In the genomic region with DNA sequence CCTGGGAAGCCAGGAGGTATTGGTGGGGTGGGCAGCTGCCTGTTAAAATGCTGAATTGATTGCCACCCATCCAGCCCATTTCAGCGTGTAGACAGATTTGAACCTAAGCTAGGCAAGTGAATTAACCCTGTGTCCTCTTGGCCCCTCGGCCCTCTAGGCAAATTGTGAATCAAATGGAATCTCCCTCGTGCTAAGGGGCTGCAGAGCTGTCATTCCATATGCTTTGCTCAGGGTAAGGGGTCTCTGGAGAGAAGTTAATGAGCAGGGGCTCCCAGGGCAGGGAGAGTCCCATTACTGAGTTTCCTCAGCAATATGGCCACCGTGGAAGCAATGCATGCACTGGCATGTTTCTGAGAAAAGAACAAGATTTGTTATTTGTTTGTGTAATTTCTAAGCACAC, we compare ENCODE assay signal across 21 cellular contexts.
"Had no signal": no experiment of that assay in that cellular context is flagged by ENCODE, and none has a peak within 500 bp of the region (broad histone marks: within the 10 kb centered on the region; RNA-seq: fewer than 3 reads in every experiment).

No MANE protein-coding gene starts in this region.

- H3K4me3 ChIP-seq: coronary artery, dorsolateral prefrontal cortex, esophagus muscularis mucosa, gastroesophageal sphincter, heart right ventricle, left lung, lower lobe of right lung, mucosa of descending colon had no signal

- DNase-seq: dermis blood vessel endothelial cell; dorsolateral prefrontal cortex; effector CD4-positive, alpha-beta T cell; effector memory CD8-positive, alpha-beta T cell; endodermal cell; head of caudate nucleus; heart right ventricle; hippocampal formation; left cardiac atrium; left lung; left ventricle myocardium superior; lower lobe of right lung; mesendoderm; midbrain; mucosa of descending colon; naive B cell; naive thymus-derived CD8-positive, alpha-beta T cell had no signal

- ATAC-seq: effector memory CD8-positive, alpha-beta T cell; foreskin keratinocyte; gastroesophageal sphincter; heart right ventricle; left cardiac atrium; left lung; left ventricle myocardium superior; lower lobe of right lung; mucosa of descending colon; naive thymus-derived CD8-positive, alpha-beta T cell had no signal

- H3K9me3 ChIP-seq: esophagus muscularis mucosa, gastroesophageal sphincter, heart right ventricle, lower lobe of right lung, mucosa of descending colon had no signal

- H3K27ac ChIP-seq: coronary artery, dorsolateral prefrontal cortex, esophagus muscularis mucosa, foreskin keratinocyte, gastroesophageal sphincter, heart right ventricle, left lung, lower lobe of right lung had no signal

- H3K4me1 ChIP-seq: gastroesophageal sphincter, left lung, lower lobe of right lung had no signal

- H3K36me3 ChIP-seq: esophagus muscularis mucosa, gastroesophageal sphincter, heart right ventricle, left lung, lower lobe of right lung had no signal
